ENCODE assay signal across 1 cellular context in the genomic region with DNA sequence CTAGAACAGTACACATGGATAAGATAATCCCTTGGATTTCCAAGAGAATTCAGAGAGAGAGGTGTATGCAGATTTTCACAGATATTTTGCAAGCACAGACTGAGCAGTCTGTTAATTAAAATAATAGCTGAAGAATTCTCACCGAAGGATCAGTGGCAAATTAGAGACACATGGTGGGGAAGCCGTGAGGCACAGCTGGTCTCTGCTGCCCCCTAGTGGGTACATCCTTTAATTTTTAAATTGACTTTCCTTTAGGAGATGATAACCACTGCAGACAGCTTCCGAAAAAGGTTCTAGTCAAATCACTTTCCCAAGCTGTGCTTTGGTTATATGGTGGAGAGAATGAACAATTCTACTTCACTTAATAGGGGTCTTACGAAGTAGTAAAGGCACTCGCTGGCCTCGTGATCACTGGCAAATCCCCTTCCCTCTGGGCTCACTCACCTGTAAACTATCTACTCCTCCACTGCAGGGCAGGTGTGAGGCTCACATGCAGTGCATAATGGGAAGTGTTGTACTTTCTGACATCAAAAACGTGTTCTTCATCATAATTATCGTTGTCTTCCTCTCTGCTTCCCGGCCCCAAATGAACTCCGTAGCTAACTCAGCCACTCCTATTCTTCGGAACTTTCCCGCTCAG.
TF ChIP-seq lines count a peak whose summit lies in the region.

No MANE protein-coding gene starts in this region.

TF ChIP-seq in GM23338, 12 proteins besides CTCF, POLR2A, EP300 and RAD21 (continued from another document):
- TF ChIP-seq, protein P1, sequence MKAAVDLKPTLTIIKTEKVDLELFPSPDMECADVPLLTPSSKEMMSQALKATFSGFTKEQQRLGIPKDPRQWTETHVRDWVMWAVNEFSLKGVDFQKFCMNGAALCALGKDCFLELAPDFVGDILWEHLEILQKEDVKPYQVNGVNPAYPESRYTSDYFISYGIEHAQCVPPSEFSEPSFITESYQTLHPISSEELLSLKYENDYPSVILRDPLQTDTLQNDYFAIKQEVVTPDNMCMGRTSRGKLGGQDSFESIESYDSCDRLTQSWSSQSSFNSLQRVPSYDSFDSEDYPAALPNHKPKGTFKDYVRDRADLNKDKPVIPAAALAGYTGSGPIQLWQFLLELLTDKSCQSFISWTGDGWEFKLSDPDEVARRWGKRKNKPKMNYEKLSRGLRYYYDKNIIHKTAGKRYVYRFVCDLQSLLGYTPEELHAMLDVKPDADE (IDR thresholded peaks at IDR 0.05), result no peak
- no peak for TF ChIP-seq STAT1 (IDR thresholded peaks at IDR 0.05; ENCODE audit: unreplicated experiment)
- TF ChIP-seq JUNB (IDR thresholded peaks at IDR 0.05; ENCODE audit: unreplicated experiment), result no peak
TF ChIP-seq in GM23338: peak in this region for 0.
